8 cellular contexts compared by ENCODE assay signal in the genomic region with DNA sequence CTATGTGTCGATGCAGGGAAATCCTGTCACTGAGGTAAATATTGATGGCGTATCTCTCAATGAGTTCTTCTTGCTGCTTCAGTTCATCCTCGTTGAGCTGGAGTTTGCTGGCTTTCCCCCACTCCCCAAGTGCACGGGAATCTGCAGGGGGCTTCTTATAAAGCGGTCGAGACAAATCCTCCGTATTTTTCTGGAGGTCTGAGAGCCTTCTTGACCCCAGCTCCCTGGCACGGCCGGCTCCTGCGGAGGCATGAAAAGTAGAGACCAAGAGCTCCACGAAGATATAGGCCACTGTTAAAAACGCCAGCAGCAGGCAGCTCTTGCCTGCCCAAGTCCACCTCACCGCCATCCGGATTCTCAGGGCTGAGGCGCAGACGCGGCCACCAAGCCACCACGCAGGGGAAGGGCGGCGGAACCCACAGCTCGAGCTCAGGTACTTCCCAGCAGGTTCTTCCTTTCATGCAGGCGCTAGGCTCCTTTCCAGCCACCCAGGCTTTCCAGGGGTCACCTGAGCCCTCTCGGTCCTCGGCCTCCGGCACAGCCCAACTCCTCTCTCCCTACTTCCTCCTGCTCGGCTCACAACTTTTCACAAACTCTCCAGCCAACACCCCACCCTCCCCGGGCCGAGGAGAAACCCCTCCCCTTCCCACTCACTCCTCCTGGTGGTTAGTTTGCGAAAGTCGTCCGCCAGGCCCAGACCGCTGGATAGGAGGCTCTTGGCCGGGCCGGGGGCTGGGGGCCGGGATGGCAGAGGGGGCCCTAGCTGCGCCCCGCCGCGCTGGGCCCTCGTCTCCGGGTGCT.
DNase-seq lines count a peak whose midpoint lies in the region; ATAC-seq and TF ChIP-seq lines count a peak whose summit lies in the region.

Gene GALNT4 (minus strand): TSS at position 596 of the 801 bp plus-strand sequence. CDS start 247 bp downstream, at position 349.

- H3K27me3 ChIP-seq in ACC112 (ENCODE audit: insufficient read depth, low read length) = no peaks in the 10 kb centered on the region
- H3K27me3 ChIP-seq in layer of hippocampus (ENCODE audit: control insufficient read depth, insufficient read depth, low read length) = no peaks in the 10 kb centered on the region

- H3K79me2 ChIP-seq in ACC112 (ENCODE audit: control insufficient read depth, insufficient read depth, low read length, unreplicated experiment) = peaks cover 48% of the 10 kb centered on the region

- DNase-seq in NCI-H226 (peak; percentile 78), choroid plexus epithelial cell (ENCODE audit: low read depth) (peak; percentile 93)
- peak; percentile 57 for DNase-seq in activated CD4-positive, alpha-beta T cell treated with anti-CD3 and anti-CD28 coated beads for 1 hour
- DNase-seq in stimulated activated CD4-positive, alpha-beta T cell treated with anti-CD3 and anti-CD28 coated beads, Interleukin-1b, Interleukin-23, amount 100 ng/mL, for 4 hours (ENCODE audit: low read depth in 2 of 2) = peak; percentile 57 to 62

- H2AFZ ChIP-seq in ACC112 (ENCODE audit: low read length, unreplicated experiment) = peak within 1 kb of the TSS; percentile 96

- H3K4me1 ChIP-seq in ACC112 (ENCODE audit: control insufficient read depth, insufficient read depth, low read length, unreplicated experiment) = peaks cover 23% of the 10 kb centered on the region

- H3K27ac ChIP-seq in ACC112 (ENCODE audit: low read depth, low read length) (peak within 1 kb of the TSS; percentile 80), layer of hippocampus (ENCODE audit: low read depth, low read length) (peak within 1 kb of the TSS; percentile 99)

- peak; percentile 79 for TF ChIP-seq CTCF in choroid plexus epithelial cell (conservative IDR thresholded peaks at IDR 0.05; ENCODE audit: low read depth, low read length)

- peak; percentile 77 for ATAC-seq in GM18511 (IDR thresholded peaks at IDR 0.05; ENCODE audit: unreplicated experiment)
- ATAC-seq in HG03025 (IDR thresholded peaks at IDR 0.05; ENCODE audit: low FRiP score, unreplicated experiment) = peak; percentile 75

- peak within 1 kb of the TSS; percentile 89 for H3K4me3 ChIP-seq in ACC112 (ENCODE audit: low read depth, low read length)
- peak within 1 kb of the TSS; percentile 92 for H3K4me3 ChIP-seq in choroid plexus epithelial cell (ENCODE audit: low read depth, low read length)

- H3K36me3 ChIP-seq in ACC112 (ENCODE audit: insufficient read depth, low read length) = no peaks in the 10 kb centered on the region

Comparison
In these comparisons a context has a peak if more than half of its experiments do, and no peak if none do; other contexts are left out.
1. Peak in every context shown above with its lines: DNase-seq, ATAC-seq, H3K4me3 ChIP-seq and H3K27ac ChIP-seq.